ENCODE assay signal across 13 cellular contexts in genomic region chr2:241321033-241321432, GRCh38. TPM values are rescaled to one million over a fixed set of nuclear protein-coding genes. Genes with fewer than 3 reads are reported as not detected.
DNase-seq lines count a peak whose midpoint lies in the region; TF ChIP-seq lines count a peak whose summit lies in the region.
"Had no signal": no experiment of that assay in that cellular context is flagged by ENCODE, and none has a peak within 500 bp of the region (broad histone marks: within the 10 kb centered on the region; RNA-seq: fewer than 3 reads in every experiment).

No MANE protein-coding gene starts in this region.

- H3K4me3 ChIP-seq in Loucy (ENCODE audit: low read length, poor library complexity, severe bottlenecking) (peak overlapping the region; percentile 99), mammary epithelial cell (replicated peaks in 1 of 3; ENCODE audit: insufficient read depth in 1 of 3, low read depth in 2 of 3, low read length in 3 of 3) (no peak overlapping the region), osteoblast (ENCODE audit: insufficient read depth, low read length) (no peak overlapping the region)
- H3K4me3 ChIP-seq: ascending aorta had no signal

- H3K4me2 ChIP-seq in Loucy (ENCODE audit: low read depth, low read length, poor library complexity, severe bottlenecking) (peak overlapping the region; percentile 96), mammary epithelial cell (ENCODE audit: insufficient read depth, low read depth, low read length) (peak overlapping the region; percentile 10), osteoblast (ENCODE audit: insufficient read depth, low read length) (peak overlapping the region; percentile 41)

- H3K79me2 ChIP-seq in Loucy (ENCODE audit: insufficient read depth, low read length) (peaks cover 100% of the 10 kb centered on the region), mammary epithelial cell (ENCODE audit: insufficient read depth, low read length) (peaks cover 100% of the 10 kb centered on the region), osteoblast (ENCODE audit: insufficient read depth, low read length) (peaks cover 100% of the 10 kb centered on the region)

- H3K9me2 ChIP-seq in Loucy (replicated peaks; ENCODE audit: low read depth, low read length) = no peaks in the 10 kb centered on the region

- peak overlapping the region; percentile 7 for H3K4me3 Mint-ChIP-seq in Calu3 (ENCODE audit: low read depth, unreplicated experiment)

- H3K36me3 ChIP-seq in Loucy (ENCODE audit: insufficient read depth, low read length) (peaks cover 25% of the 10 kb centered on the region), mammary epithelial cell (ENCODE audit: insufficient read depth, low read length) (peaks cover 6% of the 10 kb centered on the region), osteoblast (ENCODE audit: insufficient read depth, low read length) (peaks cover 15% of the 10 kb centered on the region)

- no TSS peak for BruUV-seq in Calu3 (replicated peaks; lab: Mats Ljungman, UMichigan)
- BruUV-seq in mammary epithelial cell (replicated peaks; lab: Mats Ljungman, UMichigan) = no TSS peak

- CTCF ChIA-PET in Calu3 (lab: Charles Lee) (no interaction called here), mammary epithelial cell (lab: Charles Lee; ENCODE audit: low non-redundant PET) (no interaction called here)

- in situ Hi-C loops in mammary epithelial cell (cut with MboI; ENCODE audit: low sequenced_read_pairs in 2 of 2) = no loop called here

- H3K36me3 Mint-ChIP-seq in Calu3 (ENCODE audit: insufficient read depth, unreplicated experiment) = peaks cover 61% of the 10 kb centered on the region

- H3K9me3 ChIP-seq in Loucy (ENCODE audit: insufficient read depth, low read depth, low read length) = no peaks in the 10 kb centered on the region
- H3K9me3 ChIP-seq in mammary epithelial cell (replicated peaks; ENCODE audit: insufficient read depth, low read length) = no peaks in the 10 kb centered on the region
- H3K9me3 ChIP-seq in osteoblast (ENCODE audit: low read depth, low read length) = no peaks in the 10 kb centered on the region
- H3K9me3 ChIP-seq: ascending aorta had no signal

- DNase-seq in Calu3 (no peak), mammary epithelial cell (no peak), osteoblast (ENCODE audit: insufficient read length, low spot score, missing footprints) (no peak), GM03348 (ENCODE audit: low spot score) (no peak), mesenteric fat pad (ENCODE audit: low spot score) (no peak), NCI-H1105 (lab: John Stamatoyannopoulos, UW) (no peak)
- DNase-seq: activated CD8-positive, alpha-beta memory T cell treated with anti-CD3 and anti-CD28 coated beads, Interleukin-2, amount 50 U/mL, for 4 hours; effector memory CD4-positive, alpha-beta T cell; NCI-H1417 treated with DMSO at 0.1 percent for 48 hours; NCI-H524; RPMI8226 had no signal

- H3K27me3 ChIP-seq in Loucy (ENCODE audit: insufficient read depth, low read length, poor library complexity, severe bottlenecking) (no peaks in the 10 kb centered on the region), mammary epithelial cell (ENCODE audit: insufficient read depth, low read length) (no peaks in the 10 kb centered on the region), osteoblast (ENCODE audit: insufficient read depth, low read length) (no peaks in the 10 kb centered on the region)
- H3K27me3 ChIP-seq: ascending aorta had no signal

- peaks cover 94% of the 10 kb centered on the region for H4K20me1 ChIP-seq in Loucy (ENCODE audit: insufficient read depth, low read length, poor library complexity, severe bottlenecking)
- no peaks in the 10 kb centered on the region for H4K20me1 ChIP-seq in mammary epithelial cell (ENCODE audit: insufficient read depth, low read length)
- H4K20me1 ChIP-seq in osteoblast (ENCODE audit: insufficient read depth, low read length) = peaks cover 75% of the 10 kb centered on the region

- H3K27ac ChIP-seq in mammary epithelial cell (ENCODE audit: insufficient read depth, low read depth, low read length) = no peak overlapping the region
- peak overlapping the region; percentile 8 for H3K27ac ChIP-seq in osteoblast (ENCODE audit: low read depth, low read length)
- H3K27ac ChIP-seq: ascending aorta had no signal

- intact Hi-C loops in Calu3 (cut with micrococcal nuclease; ENCODE audit: unreplicated experiment) (no loop called here), mammary epithelial cell (cut with micrococcal nuclease) (no loop called here)

- WGBS in mammary epithelial cell (ENCODE audit: low coverage, missing lambda C conversion rate) = 92% methylated on average over 1 of the region's 1 CpG

- H3F3A ChIP-seq in Loucy (ENCODE audit: low read depth) = no peaks in the 10 kb centered on the region

- H3K4me1 ChIP-seq in Loucy (ENCODE audit: insufficient read depth, low read length, poor library complexity, severe bottlenecking) (peaks cover 57% of the 10 kb centered on the region), mammary epithelial cell (ENCODE audit: insufficient read depth, low read length) (peaks cover 14% of the 10 kb centered on the region), osteoblast (ENCODE audit: insufficient read depth, low read length) (peaks cover 47% of the 10 kb centered on the region)

- dilution Hi-C loops in mammary epithelial cell (cut with HindIII; ENCODE audit: low sequenced_read_pairs) = loop anchor here (5.0 kb wide), 1 partner anchor 66 kb away; no protein-coding TSS in a partner anchor

- H3K27ac Mint-ChIP-seq in Calu3 (ENCODE audit: unreplicated experiment) = peak overlapping the region; percentile 62

- peaks cover 52% of the 10 kb centered on the region for H3K4me1 Mint-ChIP-seq in Calu3 (ENCODE audit: low read depth, unreplicated experiment)

- H3K9me3 Mint-ChIP-seq in Calu3 (ENCODE audit: low read depth, unreplicated experiment) = no peaks in the 10 kb centered on the region

- H2AFZ ChIP-seq in Loucy (ENCODE audit: low read length) (no peak overlapping the region), mammary epithelial cell (ENCODE audit: low read depth, low read length) (no peak overlapping the region), osteoblast (ENCODE audit: low read length) (no peak overlapping the region)

- H3K27me3 Mint-ChIP-seq in Calu3 (ENCODE audit: unreplicated experiment) = no peaks in the 10 kb centered on the region

- peak overlapping the region; percentile 100 for H3K9ac ChIP-seq in Loucy (ENCODE audit: low read depth, low read length, poor library complexity, severe bottlenecking)
- H3K9ac ChIP-seq in mammary epithelial cell (ENCODE audit: insufficient read depth, low read length) = peak overlapping the region; percentile 22

- TF ChIP-seq CTCF in Calu3 (IDR thresholded peaks at IDR 0.05; ENCODE audit: unreplicated experiment) (no peak), Loucy (conservative IDR thresholded peaks at IDR 0.05; ENCODE audit: low read length) (no peak), mammary epithelial cell (conservative IDR thresholded peaks at IDR 0.05 in 1 of 2, IDR thresholded peaks at IDR 0.05 in 1 of 2; ENCODE audit: extremely low read depth in 1 of 2, insufficient read depth in 1 of 2, low read depth in 1 of 2, low read length in 2 of 2) (no peak), osteoblast (IDR thresholded peaks at IDR 0.05; ENCODE audit: extremely low read depth, low read depth, low read length) (no peak)

RNA-seq across cellular contexts. Expression of gene SEPTIN2, which starts 5.3 kb away (rescaled TPM):
- total RNA-seq in Calu3 (2022) (413 and 445 TPM in 2 replicates), mammary epithelial cell (100 to 1,000 TPM; 294 to 300 TPM), osteoblast (394 and 418 TPM in 2 replicates), mesenteric fat pad (403 TPM)
- 223 TPM for polyA plus RNA-seq in mammary epithelial cell
- 528 TPM for polyA minus RNA-seq in mammary epithelial cell

RNA-seq across cellular contexts. Expression of gene HDLBP, which starts 5.6 kb away (rescaled TPM):
- total RNA-seq in Calu3 (2022) (429 and 493 TPM in 2 replicates), mammary epithelial cell (100 to 1,000 TPM; 617 to 628 TPM), osteoblast (1,414 and 1,418 TPM in 2 replicates), mesenteric fat pad (492 TPM)
- polyA plus RNA-seq in mammary epithelial cell = 360 TPM
- 893 TPM for polyA minus RNA-seq in mammary epithelial cell

RNA-seq across cellular contexts. Expression of gene FARP2, which starts 35.1 kb away (rescaled TPM):
- total RNA-seq in Calu3 (2022) = 59.0 and 67.7 TPM in 2 replicates
- total RNA-seq in mammary epithelial cell = 10 to 100 TPM; 38.5 to 40.2 TPM
- 22.0 TPM for polyA plus RNA-seq in mammary epithelial cell
- polyA minus RNA-seq in mammary epithelial cell = 103 TPM
- 41.3 and 44.5 TPM in 2 replicates for total RNA-seq in osteoblast
- 44.6 TPM for total RNA-seq in mesenteric fat pad

Comparison
In these comparisons a context has a peak if more than half of its experiments do, and no peak if none do; other contexts are left out.
1. H3K4me2 ChIP-seq: peak in every context shown above with its lines; median percentile 96 in Loucy; 41 in osteoblast; 10 in mammary epithelial cell.